15 cellular contexts compared by ENCODE assay signal in the genomic region with DNA sequence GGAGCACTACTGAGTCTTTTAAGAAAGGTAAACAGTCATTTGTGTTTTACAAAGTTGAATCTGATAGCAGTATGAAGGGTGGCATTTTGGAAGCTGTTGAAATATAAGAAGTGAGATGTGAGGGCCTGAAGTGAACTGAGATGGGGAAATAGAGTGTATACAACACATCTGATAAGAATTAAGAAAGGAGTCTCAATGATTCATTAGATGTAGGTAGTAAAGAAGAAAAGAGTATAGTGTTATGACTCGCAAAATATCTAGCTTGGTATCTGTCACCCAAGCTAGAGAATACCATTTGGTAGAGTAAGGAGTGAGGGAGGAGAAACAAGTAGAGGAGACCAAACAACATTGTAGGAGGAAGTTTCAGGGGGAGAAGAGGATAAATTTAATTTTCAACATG. TPM values are rescaled to one million over a fixed set of nuclear protein-coding genes. Genes with fewer than 3 reads are reported as not detected.
DNase-seq lines count a peak whose midpoint lies in the region; ATAC-seq and TF ChIP-seq lines count a peak whose summit lies in the region.
"Had no signal": no experiment of that assay in that cellular context is flagged by ENCODE, and none has a peak within 500 bp of the region (broad histone marks: within the 10 kb centered on the region; RNA-seq: fewer than 3 reads in every experiment).

No MANE protein-coding gene starts in this region.

- H3K79me2 ChIP-seq in SK-N-SH (ENCODE audit: insufficient read depth), result peaks cover 100% of the 10 kb centered on the region
- H3K79me2 ChIP-seq in PC-9 (ENCODE audit: low read depth), result peaks cover 99% of the 10 kb centered on the region

- no peak for TF ChIP-seq RAD21 in SK-N-SH (IDR thresholded peaks at IDR 0.05; ENCODE audit: low read length)

- no TSS peak for BruUV-seq in PC-9 (replicated peaks; lab: Mats Ljungman, UMichigan)

- intact Hi-C loops in PC-9 (cut with micrococcal nuclease; ENCODE audit: unreplicated experiment), result no loop called here

- POLR2A ChIA-PET in SK-N-SH (lab: Yijun Ruan, JAX), result no interaction called here
- POLR2A ChIA-PET in PC-9 (lab: Charles Lee; ENCODE audit: unreplicated experiment), result interaction anchor here (0.6 to 0.7 kb wide), 2 partner anchors 104 to 1696 kb away, joined by 3 to 5 read pairs; no protein-coding TSS in a partner anchor
- POLR2A ChIA-PET in HEK293T (lab: Yijun Ruan, JAX), result no interaction called here

- H3K9me2 ChIP-seq in SK-N-SH, result no peaks in the 10 kb centered on the region
- H3K9me2 ChIP-seq in PC-9 (ENCODE audit: insufficient read depth), result no peaks in the 10 kb centered on the region

- H3K27me3 Mint-ChIP-seq in osteocyte (ENCODE audit: unreplicated experiment), result no peaks in the 10 kb centered on the region

- no peaks in the 10 kb centered on the region for H3K9me3 Mint-ChIP-seq in osteocyte (ENCODE audit: unreplicated experiment)
- H3K9me3 Mint-ChIP-seq: activated naive CD8-positive, alpha-beta T cell treated with anti-CD3 and anti-CD28 coated beads, Interleukin-2, amount 10 ng/mL, durations not matched to agents 7 days and 5 days; T-helper 1 cell treated with Interleukin-12 subunit alpha and Interleukin-12 subunit beta and Interleukin-4 antibody, amounts not matched to agents 30 μg/mL and 1 μg/mL, for 36 hours had no signal

- ATAC-seq in SK-N-SH treated with all-trans-retinoic acid at 6 μM for 48 hours, result no peak
- ATAC-seq: left lobe of liver had no signal

- H3K36me3 ChIP-seq in SK-N-SH (replicated peaks in 1 of 2; ENCODE audit: control insufficient read depth in 1 of 2, insufficient read depth in 2 of 2, low read length in 1 of 2) (peaks cover 5 to 34% of the 10 kb centered on the region in 2 experiments), PC-9 (ENCODE audit: low read depth) (peaks cover 41% of the 10 kb centered on the region)

- no peak overlapping the region for H3K27ac ChIP-seq in SK-N-SH (ENCODE audit: low read depth in 2 of 2, low read length in 1 of 2)
- peak overlapping the region; percentile 96 for H3K27ac ChIP-seq in PC-9
- peak overlapping the region; percentile 99 for H3K27ac ChIP-seq in epithelial cell of prostate

- WGBS in SK-N-SH (ENCODE audit: low lambda C conversion rate), result 44% methylated on average over 1 of the region's 1 CpG

- H3K36me3 Mint-ChIP-seq in osteocyte (ENCODE audit: unreplicated experiment), result peaks cover 4% of the 10 kb centered on the region
- H3K36me3 Mint-ChIP-seq: activated naive CD8-positive, alpha-beta T cell treated with anti-CD3 and anti-CD28 coated beads, Interleukin-2, amount 10 ng/mL, durations not matched to agents 7 days and 5 days had no signal

- H3K4me1 ChIP-seq in SK-N-SH (ENCODE audit: control insufficient read depth in 1 of 2, insufficient read depth in 2 of 2, low read depth in 1 of 2, low read length in 1 of 2) (peaks cover 17 to 28% of the 10 kb centered on the region in 2 experiments; a peak in 3 of 4 replicates), PC-9 (replicated peaks; ENCODE audit: insufficient read depth) (peaks cover 35% of the 10 kb centered on the region)

- no peak overlapping the region for H3K9ac ChIP-seq in SK-N-SH

- H3K4me3 Mint-ChIP-seq in osteocyte (ENCODE audit: unreplicated experiment), result no peak overlapping the region
- H3K4me3 Mint-ChIP-seq: activated naive CD8-positive, alpha-beta T cell treated with anti-CD3 and anti-CD28 coated beads, Interleukin-2, amount 10 ng/mL, durations not matched to agents 7 days and 5 days; T-helper 1 cell treated with Interleukin-12 subunit alpha and Interleukin-12 subunit beta and Interleukin-4 antibody, amounts not matched to agents 30 μg/mL and 1 μg/mL, for 36 hours had no signal

- no peaks in the 10 kb centered on the region for H3K9me3 ChIP-seq in SK-N-SH
- no peaks in the 10 kb centered on the region for H3K9me3 ChIP-seq in PC-9 (ENCODE audit: insufficient read depth, low read depth)

- H3K27me3 ChIP-seq in SK-N-SH (ENCODE audit: insufficient read depth) (no peaks in the 10 kb centered on the region), PC-9 (ENCODE audit: insufficient read depth, low read depth) (no peaks in the 10 kb centered on the region)

- H4K20me1 ChIP-seq in SK-N-SH (ENCODE audit: insufficient read depth) (peaks cover 78% of the 10 kb centered on the region), PC-9 (ENCODE audit: insufficient read depth) (peaks cover 49% of the 10 kb centered on the region)

- no peak for TF ChIP-seq EP300 in SK-N-SH (IDR thresholded peaks at IDR 0.05; ENCODE audit: borderline replicate concordance in 1 of 2, low read depth in 1 of 2, low read length in 1 of 2)

- H2AFZ ChIP-seq in SK-N-SH (ENCODE audit: low read depth), result no peak overlapping the region
- H2AFZ ChIP-seq in PC-9, result no peak overlapping the region

- CTCF ChIA-PET in SK-N-SH (lab: Yijun Ruan, JAX) (interaction anchor here (1.0 to 1.3 kb wide), 2 partner anchors 11 to 109 kb away, joined by 3 read pairs; no protein-coding TSS in a partner anchor), PC-9 (lab: Charles Lee) (no interaction called here), HEK293T (lab: Yijun Ruan, JAX) (interaction anchor here (0.5 kb wide), 1 partner anchor 40 kb away, joined by 7 read pairs; no protein-coding TSS in a partner anchor)

- DNase-seq in SK-N-SH (no peak), PC-9 (peak in 1 of 2 experiments; percentile 60), epithelial cell of prostate (ENCODE audit: low read depth, low spot score) (no peak), osteocyte (ENCODE audit: extremely low spot score, unreplicated experiment) (no peak), HEK293T (ENCODE audit: extremely low spot score) (no peak), UCSD-AML1 (lab: John Stamatoyannopoulos, UW; ENCODE audit: unreplicated experiment) (no peak), NCI-H2107 treated with DMSO at 0.1 percent for 48 hours (lab: John Stamatoyannopoulos, UW; ENCODE audit: unreplicated experiment) (no peak)
- DNase-seq: activated naive CD8-positive, alpha-beta T cell treated with anti-CD3 and anti-CD28 coated beads, Interleukin-2, amount 10 ng/mL, durations not matched to agents 7 days and 5 days; dermis blood vessel endothelial cell; Kasumi-1; NCI-H2107 had no signal

- H3K4me2 ChIP-seq in SK-N-SH, result peak overlapping the region; percentile 18; the same call in 1 of the 2 replicates
- H3K4me2 ChIP-seq in PC-9, result peak overlapping the region; percentile 95

- H3K4me3 ChIP-seq in SK-N-SH (ENCODE audit: low read depth in 2 of 2, low read length in 1 of 2), result no peak overlapping the region
- no peak overlapping the region; the same call in 1 of the 2 replicates for H3K4me3 ChIP-seq in PC-9
- H3K4me3 ChIP-seq: skin epidermis had no signal

- H3K4me1 Mint-ChIP-seq in osteocyte (ENCODE audit: unreplicated experiment), result peaks cover 65% of the 10 kb centered on the region

- TF ChIP-seq CTCF in SK-N-SH (IDR thresholded peaks at IDR 0.05), result no peak
- no peak for TF ChIP-seq CTCF in PC-9 (conservative IDR thresholded peaks at IDR 0.05)
- no peak for TF ChIP-seq CTCF in osteocyte (IDR thresholded peaks at IDR 0.05)

- peak overlapping the region; percentile 29 for H3K27ac Mint-ChIP-seq in osteocyte (ENCODE audit: unreplicated experiment)
- H3K27ac Mint-ChIP-seq: activated naive CD8-positive, alpha-beta T cell treated with anti-CD3 and anti-CD28 coated beads, Interleukin-2, amount 10 ng/mL, durations not matched to agents 7 days and 5 days; T-helper 1 cell treated with Interleukin-12 subunit alpha and Interleukin-12 subunit beta and Interleukin-4 antibody, amounts not matched to agents 30 μg/mL and 1 μg/mL, for 36 hours had no signal

- H3F3A ChIP-seq in SK-N-SH (replicated peaks; ENCODE audit: insufficient read depth) (peaks cover 29% of the 10 kb centered on the region), PC-9 (ENCODE audit: insufficient read depth, low read depth) (peaks cover 50% of the 10 kb centered on the region)

TF ChIP-seq in SK-N-SH, 30 proteins besides CTCF, POLR2A, EP300 and RAD21 (continues in another document):
- no peak for TF ChIP-seq TAF1 (IDR thresholded peaks at IDR 0.05; ENCODE audit: borderline replicate concordance, low read depth, low read length)
- TF ChIP-seq FOXJ3 (CRISPR knock-in tag; IDR thresholded peaks at IDR 0.05), result no peak
- no peak for TF ChIP-seq EZH2phosphoT487 (IDR thresholded peaks at IDR 0.05; ENCODE audit: borderline replicate concordance, low read depth)
- TF ChIP-seq JUND (IDR thresholded peaks at IDR 0.05), result 0 out of 2 replicates have a peak, but pooled peaks have one; percentile 17
- no peak for TF ChIP-seq MEF2A (IDR thresholded peaks at IDR 0.05; ENCODE audit: borderline replicate concordance, low read depth)
- TF ChIP-seq TCF12 (IDR thresholded peaks at IDR 0.05), result peak; percentile 66; the same call in 1 of the 2 replicates
- no peak for TF ChIP-seq RFX5 (IDR thresholded peaks at IDR 0.05; ENCODE audit: low read length)

TF ChIP-seq in SK-N-SH treated with all-trans-retinoic acid at 6 μM for 48 hours, 23 proteins besides CTCF, POLR2A, EP300 and RAD21 (continues in another document):
- no peak for TF ChIP-seq ZNF70 (CRISPR knock-in tag; IDR thresholded peaks at IDR 0.05)

TF ChIP-seq in HEK293T, 16 proteins besides CTCF, POLR2A, EP300 and RAD21:
- no peak for TF ChIP-seq SP1 (IDR thresholded peaks at IDR 0.05)
- TF ChIP-seq L3MBTL2 (conservative IDR thresholded peaks at IDR 0.05), result no peak
- TF ChIP-seq FOXK2 (IDR thresholded peaks at IDR 0.05), result no peak
- no peak for TF ChIP-seq ZNF384 (IDR thresholded peaks at IDR 0.05)
- TF ChIP-seq FOXA1 (IDR thresholded peaks at IDR 0.05), result no peak
- TF ChIP-seq HDGF (IDR thresholded peaks at IDR 0.05; ENCODE audit: borderline replicate concordance), result no peak
- TF ChIP-seq ELF4 (IDR thresholded peaks at IDR 0.05), result no peak
- no peak for TF ChIP-seq TARDBP (IDR thresholded peaks at IDR 0.05)
- TF ChIP-seq, protein P1, sequence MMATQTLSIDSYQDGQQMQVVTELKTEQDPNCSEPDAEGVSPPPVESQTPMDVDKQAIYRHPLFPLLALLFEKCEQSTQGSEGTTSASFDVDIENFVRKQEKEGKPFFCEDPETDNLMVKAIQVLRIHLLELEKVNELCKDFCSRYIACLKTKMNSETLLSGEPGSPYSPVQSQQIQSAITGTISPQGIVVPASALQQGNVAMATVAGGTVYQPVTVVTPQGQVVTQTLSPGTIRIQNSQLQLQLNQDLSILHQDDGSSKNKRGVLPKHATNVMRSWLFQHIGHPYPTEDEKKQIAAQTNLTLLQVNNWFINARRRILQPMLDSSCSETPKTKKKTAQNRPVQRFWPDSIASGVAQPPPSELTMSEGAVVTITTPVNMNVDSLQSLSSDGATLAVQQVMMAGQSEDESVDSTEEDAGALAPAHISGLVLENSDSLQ (IDR thresholded peaks at IDR 0.05), result no peak
- no peak for TF ChIP-seq BHLHE40 (IDR thresholded peaks at IDR 0.05; ENCODE audit: borderline replicate concordance)
- no peak for TF ChIP-seq LEF1 (IDR thresholded peaks at IDR 0.05; ENCODE audit: borderline replicate concordance)
- TF ChIP-seq SUZ12 (IDR thresholded peaks at IDR 0.05), result no peak
- no peak for TF ChIP-seq CTBP1 (IDR thresholded peaks at IDR 0.05; ENCODE audit: borderline replicate concordance)

RNA-seq across cellular contexts. Expression of a gene that starts 5.3 kb away (rescaled TPM):
- polyA plus RNA-seq in SK-N-SH (2012; rRNA removed), result 23.3 and 28.0 TPM in 2 replicates
- polyA plus RNA-seq in SK-N-SH (2012; cell fraction: cytosol; rRNA removed), result 35.0 and 38.0 TPM in 2 replicates
- polyA plus RNA-seq in SK-N-SH (2012; cell fraction: nucleus; rRNA removed), result 18.9 and 52.4 TPM in 2 replicates
- total RNA-seq in PC-9 (2021) (91.1 and 118 TPM in 2 replicates), osteocyte (79.7 and 85.4 TPM in 2 replicates)

Comparison
In these comparisons a context has a peak if more than half of its experiments do, and no peak if none do; other contexts are left out.
1. H3K27ac ChIP-seq: peak in PC-9 (single experiment) and epithelial cell of prostate (single experiment); none in SK-N-SH (0 of 2).